Comparison of ENCODE assay signal across 22 cellular contexts in the genomic region with DNA sequence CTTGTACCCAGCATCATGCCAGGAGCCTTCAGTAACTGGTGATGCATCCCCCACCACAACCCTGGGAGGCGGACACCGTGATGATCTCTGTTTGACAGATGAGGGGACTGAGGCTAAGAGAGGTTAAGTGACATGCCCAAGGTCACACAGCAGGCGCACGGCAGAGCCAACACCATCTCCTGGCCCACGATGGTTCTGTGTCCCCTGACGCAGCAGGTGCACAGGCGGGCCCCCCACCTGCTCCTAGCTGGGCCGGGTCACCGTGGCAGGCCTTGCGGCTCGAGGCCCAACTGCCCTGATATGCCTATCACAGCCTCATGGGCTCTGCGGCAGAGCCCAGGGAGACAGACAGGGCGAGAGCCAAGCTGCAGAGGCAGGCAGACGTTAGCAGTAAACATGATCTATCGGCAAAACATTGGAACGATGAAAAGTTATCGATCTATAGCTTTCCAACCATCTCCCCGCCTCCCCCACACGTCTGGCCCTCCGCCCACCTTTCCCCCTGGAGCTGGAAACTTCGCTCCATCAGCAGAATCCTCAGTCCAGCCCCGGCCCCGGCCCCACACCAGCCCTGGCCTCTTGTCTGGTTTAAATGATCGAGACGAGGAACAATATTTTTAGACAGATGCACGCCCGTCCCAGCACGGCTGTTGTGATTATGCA.
DNase-seq lines count a peak whose midpoint lies in the region; ATAC-seq, FAIRE-seq and TF ChIP-seq lines count a peak whose summit lies in the region.
"Had no signal": no experiment of that assay in that cellular context is flagged by ENCODE, and none has a peak within 500 bp of the region (broad histone marks: within the 10 kb centered on the region; RNA-seq: fewer than 3 reads in every experiment).

No MANE protein-coding gene starts in this region.

- BruUV-seq in K562 (replicated peaks; lab: Mats Ljungman, UMichigan), result no TSS peak

- no peak for TF ChIP-seq EP300 in K562 (IDR thresholded peaks at IDR 0.05; ENCODE audit: low read length)

- 83 to 93% (median 87%) methylated on average over 21 to 28 of the region's 28 CpGs for WGBS in heart left ventricle, 4 donors
- WGBS in K562 (ENCODE audit: insufficient coverage, low coverage, missing lambda C conversion rate), result 8% methylated on average over 26 of the region's 28 CpGs

- no peaks in the 10 kb centered on the region for H3K9me3 Mint-ChIP-seq in neural progenitor cell
- H3K9me3 Mint-ChIP-seq: CD4-positive, CD25-positive, alpha-beta regulatory T cell; CD8-positive, alpha-beta memory T cell had no signal

- H3K27me3 ChIP-seq in heart left ventricle (no peaks in the 10 kb centered on the region), K562 (ENCODE audit: control insufficient read depth in 2 of 2, insufficient read depth in 2 of 2, low read length in 2 of 2) (peaks cover 26 to 50% of the 10 kb centered on the region in 2 experiments; a peak in 3 of 5 replicates), neural progenitor cell (no peaks in the 10 kb centered on the region), MG63 (no peaks in the 10 kb centered on the region)

- H3K9ac ChIP-seq in K562 (ENCODE audit: insufficient read depth in 1 of 2, low read depth in 2 of 2, low read length in 2 of 2) (no peak overlapping the region), neural progenitor cell (no peak overlapping the region)

- peaks cover 7% of the 10 kb centered on the region for H3K27me3 Mint-ChIP-seq in neural progenitor cell (ENCODE audit: insufficient read depth, low read depth)

- H3K27ac Mint-ChIP-seq in neural progenitor cell, result peak overlapping the region; percentile 82

- H3K27ac ChIP-seq in heart left ventricle (no peak overlapping the region), K562 (ENCODE audit: extremely low read depth, low read depth, low read length) (no peak overlapping the region), neural progenitor cell (no peak overlapping the region)
- H3K27ac ChIP-seq: 22Rv1, A549, HL-60 had no signal

- no peak for TF ChIP-seq RAD21 in K562 (CRISPR knock-in tag; conservative IDR thresholded peaks at IDR 0.05 in 1 of 2, IDR thresholded peaks at IDR 0.05 in 1 of 2)

- peak; percentile 11 for DNase-seq in left ventricle myocardium superior
- DNase-seq in heart left ventricle, result no peak
- no peak for DNase-seq in K562 (ENCODE audit: extremely low read depth in 1 of 4, low spot score in 3 of 4)
- no peak for DNase-seq in neural progenitor cell (ENCODE audit: low spot score)
- no peak for DNase-seq in MG63
- no peak for DNase-seq in NCI-H2171 treated with DMSO at 0.1 percent for 48 hours (lab: John Stamatoyannopoulos, UW)
- DNase-seq: C1 segment of cervical spinal cord; CD4-positive, CD25-positive, alpha-beta regulatory T cell; CD8-positive, alpha-beta memory T cell; COR-L47; DMS 273 treated with DMSO at 0.1 percent for 48 hours; DMS53; DND-41; EL; IMR-90 had no signal

- H3K4me1 Mint-ChIP-seq in neural progenitor cell, result peaks cover 22% of the 10 kb centered on the region

- no peaks in the 10 kb centered on the region for H3K9me1 ChIP-seq in K562 (ENCODE audit: control insufficient read depth, insufficient read depth, low read length)

- CTCF ChIA-PET in K562 (lab: Yijun Ruan, JAX; ENCODE audit: low intra/inter-chr PET ratio), result no interaction called here

- ATAC-seq in left ventricle myocardium superior (no peak), heart left ventricle (no peak), K562 (no peak), GM18520 (IDR thresholded peaks at IDR 0.05; ENCODE audit: unreplicated experiment) (no peak)
- ATAC-seq: GM12878 had no signal

- H3K4me2 ChIP-seq in K562 (ENCODE audit: insufficient read depth, low read length) (no peak overlapping the region), neural progenitor cell (no peak overlapping the region)
- H3K4me2 ChIP-seq: A549 had no signal

- H3K9me3 ChIP-seq in heart left ventricle (peaks cover 0 to 4% (median 0%) of the 10 kb centered on the region in 12 donors), K562 (replicated peaks; ENCODE audit: control insufficient read depth, insufficient read depth, low read depth, low read length) (no peaks in the 10 kb centered on the region), neural progenitor cell (ENCODE audit: low read depth) (no peaks in the 10 kb centered on the region), MG63 (no peaks in the 10 kb centered on the region)
- H3K9me3 ChIP-seq: A549, HAP-1 had no signal

- in situ Hi-C loops in K562 (cut with MboI), result no loop called here

- H3K4me3 ChIP-seq in heart left ventricle, result no peak overlapping the region
- H3K4me3 ChIP-seq in K562, result no peak overlapping the region
- no peak overlapping the region for H3K4me3 ChIP-seq in neural progenitor cell
- no peak overlapping the region for H3K4me3 ChIP-seq in MG63
- H3K4me3 ChIP-seq: A549, GM12878, HAP-1 had no signal

- no peak for TF ChIP-seq CTCF in heart left ventricle (IDR thresholded peaks at IDR 0.05)
- TF ChIP-seq CTCF in K562 (IDR thresholded peaks at IDR 0.05 in 2 of 3, conservative IDR thresholded peaks at IDR 0.05 in 1 of 3; ENCODE audit: insufficient read depth in 2 of 3, low read depth in 1 of 3, low read length in 3 of 3), result no peak
- no peak for TF ChIP-seq CTCF in neural progenitor cell (IDR thresholded peaks at IDR 0.05)

- H3K4me1 ChIP-seq in heart left ventricle (peaks cover 0 to 6% (median 0%) of the 10 kb centered on the region in 12 donors), K562 (replicated peaks in 1 of 2; ENCODE audit: control insufficient read depth in 2 of 2, insufficient read depth in 2 of 2, low read length in 2 of 2) (peaks cover 0 to 44% of the 10 kb centered on the region in 2 experiments; a peak in 3 of 5 replicates), neural progenitor cell (no peaks in the 10 kb centered on the region)
- H3K4me1 ChIP-seq: A549, HAP-1 had no signal

- FAIRE-seq in K562 (lab: Jason Lieb, UNC), result no peak
- FAIRE-seq: A549, GM12878, GM19239 had no signal

- H3K36me3 ChIP-seq in heart left ventricle, result no peaks in the 10 kb centered on the region
- H3K36me3 ChIP-seq in K562 (ENCODE audit: control insufficient read depth, insufficient read depth, low read length), result peaks cover 16% of the 10 kb centered on the region; the same call in 1 of the 3 replicates
- H3K36me3 ChIP-seq in neural progenitor cell, result no peaks in the 10 kb centered on the region
- no peaks in the 10 kb centered on the region for H3K36me3 ChIP-seq in MG63

- H3K4me3 Mint-ChIP-seq in neural progenitor cell, result no peak overlapping the region
- H3K4me3 Mint-ChIP-seq: CD4-positive, CD25-positive, alpha-beta regulatory T cell; CD8-positive, alpha-beta memory T cell had no signal

- H3K79me2 ChIP-seq in K562 (ENCODE audit: control insufficient read depth, insufficient read depth, low read length), result no peaks in the 10 kb centered on the region
- no peaks in the 10 kb centered on the region for H3K79me2 ChIP-seq in neural progenitor cell (ENCODE audit: low read depth)

- peaks cover 2% of the 10 kb centered on the region for H3K36me3 Mint-ChIP-seq in neural progenitor cell
- H3K36me3 Mint-ChIP-seq: CD4-positive, CD25-positive, alpha-beta regulatory T cell; CD8-positive, alpha-beta memory T cell had no signal

- intact Hi-C loops in left ventricle myocardium superior (cut with micrococcal nuclease) (no loop called here), heart left ventricle (cut with DNase I) (no loop called here), K562 (cut with micrococcal nuclease) (no loop called here)

- H3F3A ChIP-seq in neural progenitor cell (ENCODE audit: low read depth), result no peaks in the 10 kb centered on the region

- H2AFZ ChIP-seq in K562 (ENCODE audit: low read depth, low read length) (no peak overlapping the region), neural progenitor cell (replicated peaks) (no peak overlapping the region)

- POLR2A ChIA-PET in K562 (lab: Yijun Ruan, JAX), result no interaction called here

- peaks cover 4% of the 10 kb centered on the region; the same call in 1 of the 2 replicates for H4K20me1 ChIP-seq in K562 (replicated peaks; ENCODE audit: control insufficient read depth, insufficient read depth, low read length)
- H4K20me1 ChIP-seq in neural progenitor cell (ENCODE audit: low read depth), result peaks cover 10% of the 10 kb centered on the region

- no peak for TF ChIP-seq POLR2A in heart left ventricle (IDR thresholded peaks at IDR 0.05)
- TF ChIP-seq POLR2A in K562 (conservative IDR thresholded peaks at IDR 0.05), result no peak

TF ChIP-seq in K562, 482 proteins besides CTCF, POLR2A, EP300 and RAD21:
- peak; percentile 34; the same call in 1 of the 2 replicates for TF ChIP-seq POLR2G (IDR thresholded peaks at IDR 0.05; ENCODE audit: low read depth, low read length)
- TF ChIP-seq PHF20 (IDR thresholded peaks at IDR 0.05; ENCODE audit: partially characterized antibody), result no peak
- TF ChIP-seq POLR2AphosphoS2 (IDR thresholded peaks at IDR 0.05; ENCODE audit: low read length), result no peak
- TF ChIP-seq, protein P1, sequence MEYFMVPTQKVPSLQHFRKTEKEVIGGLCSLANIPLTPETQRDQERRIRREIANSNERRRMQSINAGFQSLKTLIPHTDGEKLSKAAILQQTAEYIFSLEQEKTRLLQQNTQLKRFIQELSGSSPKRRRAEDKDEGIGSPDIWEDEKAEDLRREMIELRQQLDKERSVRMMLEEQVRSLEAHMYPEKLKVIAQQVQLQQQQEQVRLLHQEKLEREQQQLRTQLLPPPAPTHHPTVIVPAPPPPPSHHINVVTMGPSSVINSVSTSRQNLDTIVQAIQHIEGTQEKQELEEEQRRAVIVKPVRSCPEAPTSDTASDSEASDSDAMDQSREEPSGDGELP (CRISPR knock-in tag; IDR thresholded peaks at IDR 0.05; ENCODE audit: borderline replicate concordance), result peak; percentile 9; the same call in 1 of the 2 replicates
- peak; percentile 54 for TF ChIP-seq ZFP36 (IDR thresholded peaks at IDR 0.05; ENCODE audit: low read depth, low read length, partially characterized antibody)
- TF ChIP-seq FOXP1 (CRISPR knock-in tag; IDR thresholded peaks at IDR 0.05), result 0 out of 2 replicates have a peak, but pooled peaks have one; percentile 19
- TF ChIP-seq, protein P2, sequence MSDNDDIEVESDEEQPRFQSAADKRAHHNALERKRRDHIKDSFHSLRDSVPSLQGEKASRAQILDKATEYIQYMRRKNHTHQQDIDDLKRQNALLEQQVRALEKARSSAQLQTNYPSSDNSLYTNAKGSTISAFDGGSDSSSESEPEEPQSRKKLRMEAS (CRISPR knock-in tag; IDR thresholded peaks at IDR 0.05), result peak; percentile 59
- TF ChIP-seq ARNT (IDR thresholded peaks at IDR 0.05), result no peak
- peak; percentile 60 for TF ChIP-seq BCOR (IDR thresholded peaks at IDR 0.05)
